ENCODE assay signal across 23 cellular contexts in the genomic region with DNA sequence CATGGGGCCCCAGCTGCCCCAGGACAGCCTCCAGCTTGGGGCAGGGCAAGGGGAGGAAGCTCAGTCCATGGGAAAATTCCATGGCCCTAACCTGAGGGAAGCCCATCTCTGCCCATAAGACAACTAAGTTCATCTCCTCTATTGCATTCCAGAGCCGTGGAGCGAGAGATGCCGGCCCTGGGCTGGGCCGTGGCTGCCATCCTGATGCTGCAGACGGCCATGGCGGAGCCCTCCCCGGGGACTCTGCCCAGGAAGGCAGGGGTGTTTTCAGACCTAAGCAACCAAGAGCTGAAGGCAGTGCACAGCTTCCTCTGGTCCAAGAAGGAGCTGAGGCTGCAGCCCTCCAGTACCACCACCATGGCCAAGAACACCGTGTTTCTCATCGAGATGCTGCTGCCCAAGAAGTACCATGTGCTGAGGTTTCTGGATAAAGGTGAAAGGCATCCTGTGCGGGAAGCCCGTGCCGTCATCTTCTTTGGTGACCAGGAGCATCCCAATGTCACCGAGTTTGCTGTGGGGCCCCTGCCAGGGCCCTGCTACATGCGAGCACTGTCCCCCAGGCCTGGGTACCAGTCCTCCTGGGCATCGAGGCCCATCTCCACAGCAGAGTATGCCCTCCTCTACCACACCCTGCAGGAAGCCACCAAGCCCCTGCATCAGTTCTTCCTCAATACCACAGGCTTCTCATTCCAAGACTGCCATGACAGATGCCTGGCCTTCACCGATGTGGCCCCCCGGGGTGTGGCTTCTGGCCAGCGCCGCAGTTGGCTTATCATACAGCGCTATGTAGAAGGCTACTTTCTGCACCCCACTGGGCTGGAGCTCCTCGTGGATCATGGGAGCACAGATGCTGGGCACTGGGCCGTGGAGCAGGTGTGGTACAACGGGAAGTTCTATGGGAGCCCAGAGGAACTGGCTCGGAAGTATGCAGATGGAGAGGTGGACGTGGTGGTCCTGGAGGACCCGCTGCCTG. TPM values are rescaled to one million over a fixed set of nuclear protein-coding genes. Genes with fewer than 3 reads are reported as not detected.
DNase-seq lines count a peak whose midpoint lies in the region; ATAC-seq and TF ChIP-seq lines count a peak whose summit lies in the region.
"Had no signal": no experiment of that assay in that cellular context is flagged by ENCODE, and none has a peak within 500 bp of the region (broad histone marks: within the 10 kb centered on the region; RNA-seq: fewer than 3 reads in every experiment).

No MANE protein-coding gene starts in this region.

- no peak overlapping the region for H2BK12ac ChIP-seq in H9 (ENCODE audit: insufficient read length, low read depth, low read length)

- H3K14ac ChIP-seq in H9 (ENCODE audit: insufficient read depth, low read length) = no peak overlapping the region

- no CpG with 5 or more reads among the region's 26 CpGs for WGBS in H9 (ENCODE audit: extremely low coverage, insufficient read length, low lambda C conversion rate)
- 92 to 93% methylated on average over 26 of the region's 26 CpGs for WGBS in lung, 2 donors

- H3K79me1 ChIP-seq in H9 (ENCODE audit: insufficient read depth, low read depth, low read length, poor library complexity, severe bottlenecking) = no peaks in the 10 kb centered on the region

- H3K4ac ChIP-seq in H9 (ENCODE audit: low read depth, low read length) = no peak overlapping the region

- H3K4me1 Mint-ChIP-seq in H9 (peaks cover 10 to 30% of the 10 kb centered on the region in 2 experiments), immature natural killer cell (no peaks in the 10 kb centered on the region)

- no peaks in the 10 kb centered on the region for H3K27me3 ChIP-seq in H9 (ENCODE audit: insufficient read depth, low read length)
- H3K27me3 ChIP-seq in colonic mucosa = no peaks in the 10 kb centered on the region
- H3K27me3 ChIP-seq in lung (ENCODE audit: control insufficient read depth, insufficient read depth) = no peaks in the 10 kb centered on the region

- no peak overlapping the region for H4K91ac ChIP-seq in H9 (ENCODE audit: insufficient read length, low read depth, low read length)

- H3K4me3 ChIP-seq in colonic mucosa (no peak overlapping the region), lung (no peak overlapping the region)
- H3K4me3 ChIP-seq: GM23338 had no signal

- H4K5ac ChIP-seq in H9 (ENCODE audit: insufficient read length, low read depth, low read length) = no peak overlapping the region

- H3K27ac Mint-ChIP-seq in H9 = no peak overlapping the region; a peak in 1 of 7 replicates
- no peak overlapping the region for H3K27ac Mint-ChIP-seq in immature natural killer cell
- H3K27ac Mint-ChIP-seq: CD4-positive, CD25-positive, alpha-beta regulatory T cell; GM23338 had no signal

- no peaks in the 10 kb centered on the region for H3K4me1 ChIP-seq in H9 (ENCODE audit: insufficient read depth, low read length)
- no peaks in the 10 kb centered on the region for H3K4me1 ChIP-seq in colonic mucosa
- no peaks in the 10 kb centered on the region for H3K4me1 ChIP-seq in lung (ENCODE audit: control insufficient read depth in 2 of 2, insufficient read depth in 2 of 2, low read length in 2 of 2)

- H2BK15ac ChIP-seq in H9 (ENCODE audit: low read depth, low read length) = no peak overlapping the region

- no peaks in the 10 kb centered on the region for H3K9me3 ChIP-seq in H9 (ENCODE audit: control insufficient read depth, low read depth, low read length)
- H3K9me3 ChIP-seq in colonic mucosa = no peaks in the 10 kb centered on the region
- H3K9me3 ChIP-seq in lung (ENCODE audit: control insufficient read depth in 2 of 2, insufficient read depth in 1 of 2, low read length in 1 of 2) = no peaks in the 10 kb centered on the region

- no peaks in the 10 kb centered on the region for H3K23me2 ChIP-seq in H9 (ENCODE audit: insufficient read length, low read depth, low read length, poor library complexity, severe bottlenecking)

- H4K20me1 ChIP-seq in H9 (ENCODE audit: control insufficient read depth, insufficient read depth, insufficient read length) = no peaks in the 10 kb centered on the region

- DNase-seq in H9 = peak; percentile 18
- peak; percentile 14 for DNase-seq in colonic mucosa
- peak; percentile 22 for DNase-seq in lung (ENCODE audit: low spot score)
- DNase-seq in sciatic nerve (ENCODE audit: low spot score) = peak; percentile 35
- DNase-seq in SW480 (ENCODE audit: low spot score) = no peak
- DNase-seq in immature natural killer cell = no peak
- DNase-seq: CD4-positive, CD25-positive, alpha-beta regulatory T cell; EL; GF-D8; Kasumi-1; NCI-H1417; NCI-H1694 treated with DMSO at 0.1 percent for 48 hours; NCI-H2081 treated with DMSO at 0.1 percent for 48 hours; NCI-H2171 treated with DMSO at 0.1 percent for 48 hours; NCI-H526; Right ventricle myocardium superior had no signal

- H3K79me2 ChIP-seq in H9 (ENCODE audit: insufficient read depth, low read length) = no peaks in the 10 kb centered on the region

- H2AFZ ChIP-seq in H9 (ENCODE audit: low read length) = no peak overlapping the region
- H2AFZ ChIP-seq: GM23338 had no signal

- no peak overlapping the region for H2AK5ac ChIP-seq in H9 (ENCODE audit: insufficient read length, low read length)

- intact Hi-C loops in colonic mucosa (cut with DNase I) = no loop called here
- intact Hi-C loops in sciatic nerve (cut with DNase I) = no loop called here

- no peak overlapping the region for H3K9ac ChIP-seq in H9 (ENCODE audit: extremely low read depth, insufficient read length, low read length)
- no peak overlapping the region for H3K9ac ChIP-seq in colonic mucosa (ENCODE audit: low read depth in 2 of 2, low read length in 2 of 2)

- no peak overlapping the region for H2BK5ac ChIP-seq in H9 (ENCODE audit: insufficient read length, low read length)

- H4K8ac ChIP-seq in H9 (replicated peaks; ENCODE audit: insufficient read length, low read depth, low read length) = no peak overlapping the region

- no peaks in the 10 kb centered on the region for H3K36me3 Mint-ChIP-seq in H9 (ENCODE audit: insufficient read depth in 1 of 3, low read depth in 3 of 3)
- H3K36me3 Mint-ChIP-seq in immature natural killer cell = no peaks in the 10 kb centered on the region
- H3K36me3 Mint-ChIP-seq: CD4-positive, CD25-positive, alpha-beta regulatory T cell had no signal

- H3K23ac ChIP-seq in H9 (ENCODE audit: insufficient read length, low read depth, low read length) = no peak overlapping the region

- H3K4me3 Mint-ChIP-seq in H9 (no peak overlapping the region), immature natural killer cell (no peak overlapping the region)
- H3K4me3 Mint-ChIP-seq: CD4-positive, CD25-positive, alpha-beta regulatory T cell; GM23338 had no signal

- TF ChIP-seq CTCF in H9 (conservative IDR thresholded peaks at IDR 0.05) (no peak), colonic mucosa (IDR thresholded peaks at IDR 0.05) (no peak), lung (IDR thresholded peaks at IDR 0.05; ENCODE audit: control extremely low read depth, extremely low read depth) (no peak)

- no peak overlapping the region for H3K18ac ChIP-seq in H9 (ENCODE audit: insufficient read length, low read depth, low read length)

- H3K27me3 Mint-ChIP-seq in H9 (ENCODE audit: low read depth) (peaks cover 14% of the 10 kb centered on the region), immature natural killer cell (ENCODE audit: low read depth in 3 of 3) (peaks cover 2 to 15% (median 5%) of the 10 kb centered on the region in 3 donors)

- H2BK120ac ChIP-seq in H9 (ENCODE audit: low read depth, low read length, poor library complexity, severe bottlenecking) = no peak overlapping the region

- H3T11ph ChIP-seq in H9 (ENCODE audit: low read length) = no peak overlapping the region

- ATAC-seq in lung (ENCODE audit: insufficient read depth, low FRiP score) (no peak), sciatic nerve (no peak), GM19452 (IDR thresholded peaks at IDR 0.05; ENCODE audit: unreplicated experiment) (no peak), HG03521 (IDR thresholded peaks at IDR 0.05; ENCODE audit: unreplicated experiment) (no peak)
- ATAC-seq: GM23338, HCT116 had no signal

- H3K4me2 ChIP-seq in H9 (ENCODE audit: insufficient read depth, insufficient read length, low read length) = no peak overlapping the region
- H3K4me2 ChIP-seq: GM23338 had no signal

- H3K36me3 ChIP-seq in colonic mucosa (no peaks in the 10 kb centered on the region), lung (ENCODE audit: control insufficient read depth in 2 of 2, insufficient read depth in 2 of 2, low read length in 2 of 2) (no peaks in the 10 kb centered on the region)

- no peak overlapping the region for H2BK20ac ChIP-seq in H9 (ENCODE audit: low read depth, low read length, poor library complexity, severe bottlenecking)

- no peak overlapping the region for H3K56ac ChIP-seq in H9 (ENCODE audit: insufficient read length, low read depth, low read length)

- H3K27ac ChIP-seq in H9 (ENCODE audit: insufficient read length, low read depth, low read length) = no peak overlapping the region
- H3K27ac ChIP-seq in colonic mucosa = no peak overlapping the region
- no peak overlapping the region for H3K27ac ChIP-seq in lung (ENCODE audit: low read depth in 1 of 2, low read length in 1 of 2)

- H3K9me3 Mint-ChIP-seq in H9 (no peaks in the 10 kb centered on the region), immature natural killer cell (no peaks in the 10 kb centered on the region)
- H3K9me3 Mint-ChIP-seq: CD4-positive, CD25-positive, alpha-beta regulatory T cell; GM23338 had no signal

RNA-seq across cellular contexts. Expression of a gene that starts 4.3 kb away (rescaled TPM):
- total RNA-seq in H9 (2021) = 0.11 and 0.28 TPM in 2 replicates
- total RNA-seq in colonic mucosa = 100 to 1,000 TPM; 308 to 353 TPM
- total RNA-seq in lung = under 1 TPM; 0.48 to 0.92 TPM
- 1 to 10 TPM in 1 of 2 donors, under 1 TPM in 1; 0.35 to 1.3 TPM for polyA plus RNA-seq in lung
- total RNA-seq in sciatic nerve = not detected
- not detected for polyA plus RNA-seq in immature natural killer cell
- total RNA-seq: CD4-positive, CD25-positive, alpha-beta regulatory T cell; GM23338; Right ventricle myocardium superior had no signal
- polyA plus RNA-seq: BJ; CD4-positive, CD25-positive, alpha-beta regulatory T cell; GM23338 had no signal

RNA-seq across cellular contexts. Expression of a gene that starts 56.0 kb away (rescaled TPM):
- total RNA-seq in H9 (2021) (not detected in 2 replicates), colonic mucosa (100 to 1,000 TPM; 130 to 170 TPM), lung (10 to 100 TPM; 18.3 to 33.1 TPM), sciatic nerve (69.7 TPM)
- polyA plus RNA-seq in lung (10 to 100 TPM; 21.3 to 25.4 TPM), immature natural killer cell (under 1 TPM in 1 of 3 donors, not detected in 2; 0.97 TPM)
- total RNA-seq: CD4-positive, CD25-positive, alpha-beta regulatory T cell; GM23338; MCF 10A; SK-MEL-5 had no signal
- polyA plus RNA-seq: BJ had no signal

RNA-seq across cellular contexts. Expression of a gene that starts 56.4 kb away (rescaled TPM):
- total RNA-seq in H9 (2021) (0.26 and 0.85 TPM in 2 replicates), colonic mucosa (100 to 1,000 TPM; 154 to 256 TPM), lung (10 to 100 TPM; 37.2 to 39.2 TPM), sciatic nerve (78.8 TPM)
- polyA plus RNA-seq in lung (10 to 100 TPM; 14.6 to 54.8 TPM), immature natural killer cell (under 1 TPM in 1 of 3 donors, not detected in 2; 0.87 TPM)
- total RNA-seq: CD4-positive, CD25-positive, alpha-beta regulatory T cell had no signal
- polyA plus RNA-seq: BJ had no signal

Comparison
In these comparisons a context has a peak if more than half of its experiments do, and no peak if none do; other contexts are left out.
1. DNase-seq: peak in H9 (single experiment), colonic mucosa (single experiment), lung (single experiment) and sciatic nerve (single experiment); none in SW480 (single experiment) and immature natural killer cell (0 of 3).
2. RNA of a gene that starts 4.3 kb away (total RNA-seq): 308 to 353 TPM in colonic mucosa; 0.48 to 0.92 TPM in lung, 0.11 to 0.28 TPM in H9 and not detected in sciatic nerve (single experiment); every median in the first group is over 100 times any median in the second.
3. RNA of a gene that starts 56.0 kb away (total RNA-seq): 130 to 170 TPM in colonic mucosa, 69.7 TPM in sciatic nerve (single experiment) and 18.3 to 33.1 TPM in lung; not detected in H9; every median in the first group is over 10 times any median in the second.
4. RNA of a gene that starts 56.4 kb away (total RNA-seq): 154 to 256 TPM in colonic mucosa, 78.8 TPM in sciatic nerve (single experiment) and 37.2 to 39.2 TPM in lung; 0.26 to 0.85 TPM in H9; every median in the first group is over 10 times any median in the second.